ENCODE assay signal across 20 cellular contexts in the genomic region with DNA sequence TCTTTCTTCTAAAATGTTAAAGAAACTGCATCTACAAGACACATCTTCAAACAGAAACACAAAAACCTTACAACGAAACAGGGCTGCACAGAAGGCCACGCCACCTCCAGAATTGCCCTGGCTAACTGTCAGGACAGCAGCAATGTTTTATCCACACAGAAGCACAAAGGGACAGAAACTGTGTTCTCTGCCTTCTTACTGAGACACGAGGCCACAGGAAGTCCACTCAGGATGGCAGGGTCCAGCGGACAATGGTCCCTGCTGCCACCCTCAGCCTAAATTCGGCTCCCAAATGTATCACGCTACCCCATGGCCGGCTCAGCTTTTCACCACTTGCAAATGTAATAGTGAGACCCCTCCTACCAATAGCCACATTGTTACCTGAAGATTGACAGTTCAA.
DNase-seq lines count a peak whose midpoint lies in the region; ATAC-seq, FAIRE-seq and TF ChIP-seq lines count a peak whose summit lies in the region.
"Had no signal": no experiment of that assay in that cellular context is flagged by ENCODE, and none has a peak within 500 bp of the region (broad histone marks: within the 10 kb centered on the region; RNA-seq: fewer than 3 reads in every experiment).

No MANE protein-coding gene starts in this region.

- peak overlapping the region in 2 of 11 experiments; percentile 66 to 73; a peak in 4 of 22 replicates for H3K27ac ChIP-seq in BLaER1 treated with 17β-estradiol and CSF1 and Interleukin-3, amounts not matched to agents 10 nM and 100 nM
- H3K27ac ChIP-seq in HL-60 (replicated peaks) (peak overlapping the region; percentile 97), kidney (ENCODE audit: low read depth in 2 of 2, low read length in 2 of 2) (no peak overlapping the region), osteoblast (ENCODE audit: low read depth, low read length) (no peak overlapping the region)

- ATAC-seq in HG02870 (IDR thresholded peaks at IDR 0.05; ENCODE audit: unreplicated experiment) = no peak
- ATAC-seq: GM12878, HepG2 had no signal

- peak overlapping the region in 6 of 11 experiments; percentile 25 to 78 (median 71); a peak in 12 of 22 replicates for H3K4me2 ChIP-seq in BLaER1 treated with 17β-estradiol and CSF1 and Interleukin-3, amounts not matched to agents 10 nM and 100 nM
- no peak overlapping the region for H3K4me2 ChIP-seq in osteoblast (ENCODE audit: insufficient read depth, low read length)

- FAIRE-seq in kidney (lab: Jason Lieb, UNC) = no peak
- no peak for FAIRE-seq in RCC 7860 (lab: Jason Lieb, UNC)
- FAIRE-seq: GM12878, HepG2 had no signal

- no peak for TF ChIP-seq CTCF in HL-60 (IDR thresholded peaks at IDR 0.05; ENCODE audit: insufficient read depth, low read length)
- no peak for TF ChIP-seq CTCF in kidney (IDR thresholded peaks at IDR 0.05; ENCODE audit: borderline replicate concordance, extremely low read depth, insufficient read depth)
- TF ChIP-seq CTCF in osteoblast (IDR thresholded peaks at IDR 0.05; ENCODE audit: extremely low read depth, low read depth, low read length) = no peak

- H3K9ac ChIP-seq in BLaER1 treated with 17β-estradiol and CSF1 and Interleukin-3, amounts not matched to agents 10 nM and 100 nM = peak overlapping the region in 1 of 11 experiments; percentile 16; a peak in 2 of 22 replicates
- no peak overlapping the region for H3K9ac ChIP-seq in kidney (ENCODE audit: low read length in 2 of 2)

- H3K36me3 ChIP-seq in BLaER1 treated with 17β-estradiol and CSF1 and Interleukin-3, amounts not matched to agents 10 nM and 100 nM = no peaks in the 10 kb centered on the region
- H3K36me3 ChIP-seq in kidney (ENCODE audit: control insufficient read depth in 1 of 2, insufficient read depth in 2 of 2, low read length in 2 of 2) (no peaks in the 10 kb centered on the region), osteoblast (ENCODE audit: insufficient read depth, low read length) (no peaks in the 10 kb centered on the region)

- no peaks in the 10 kb centered on the region for H3K79me2 ChIP-seq in osteoblast (ENCODE audit: insufficient read depth, low read length)

- H2AFZ ChIP-seq in osteoblast (ENCODE audit: low read length) = no peak overlapping the region

- H3K27me3 ChIP-seq in BLaER1 treated with 17β-estradiol and CSF1 and Interleukin-3, amounts not matched to agents 10 nM and 100 nM = no peaks in the 10 kb centered on the region
- no peaks in the 10 kb centered on the region for H3K27me3 ChIP-seq in HL-60 (ENCODE audit: insufficient read depth, poor library complexity, severe bottlenecking)
- H3K27me3 ChIP-seq in osteoblast (ENCODE audit: insufficient read depth, low read length) = no peaks in the 10 kb centered on the region

- intact Hi-C loops in kidney (cut with DNase I) = no loop called here

- DNase-seq in HL-60 (ENCODE audit: low read depth in 1 of 2, low spot score in 1 of 2) (no peak), kidney (peak; percentile 26), osteoblast (ENCODE audit: insufficient read length, low spot score, missing footprints) (peak; percentile 57), RCC 7860 (ENCODE audit: low spot score) (no peak), T1000 (lab: John Stamatoyannopoulos, UW) (no peak)
- DNase-seq: C1 segment of cervical spinal cord; CD8-positive, alpha-beta memory T cell; DMS53; EL; GOT3; NCI-H1105 treated with DMSO at 0.1 percent for 48 hours; NCI-H1694; NCI-H2227 treated with DMSO at 0.1 percent for 48 hours; NCI-H510A treated with DMSO at 0.1 percent for 48 hours; NCI-H774; Right ventricle myocardium superior had no signal

- H4K20me1 ChIP-seq in BLaER1 treated with 17β-estradiol and CSF1 and Interleukin-3, amounts not matched to agents 10 nM and 100 nM = peaks cover 0 to 3% (median 0%) of the 10 kb centered on the region in 11 experiments; a peak in 2 of 22 replicates
- no peaks in the 10 kb centered on the region for H4K20me1 ChIP-seq in osteoblast (ENCODE audit: insufficient read depth, low read length)

- H3K4me1 ChIP-seq in BLaER1 treated with 17β-estradiol and CSF1 and Interleukin-3, amounts not matched to agents 10 nM and 100 nM = peaks cover 0 to 63% (median 22%) of the 10 kb centered on the region in 10 experiments; a peak in 13 of 20 replicates
- H3K4me1 ChIP-seq in kidney (ENCODE audit: control insufficient read depth in 1 of 2, insufficient read depth in 1 of 2, low read depth in 1 of 2, low read length in 2 of 2) (no peaks in the 10 kb centered on the region), osteoblast (ENCODE audit: insufficient read depth, low read length) (no peaks in the 10 kb centered on the region)

- no peaks in the 10 kb centered on the region; a peak in 1 of 22 replicates for H3K9me3 ChIP-seq in BLaER1 treated with 17β-estradiol and CSF1 and Interleukin-3, amounts not matched to agents 10 nM and 100 nM (replicated peaks in 1 of 11)
- H3K9me3 ChIP-seq in kidney (ENCODE audit: control insufficient read depth in 1 of 2, low read length in 2 of 2) (no peaks in the 10 kb centered on the region), osteoblast (ENCODE audit: low read depth, low read length) (no peaks in the 10 kb centered on the region)

- no peak overlapping the region for H3K4me3 ChIP-seq in BLaER1 treated with 17β-estradiol and CSF1 and Interleukin-3, amounts not matched to agents 10 nM and 100 nM
- no peak overlapping the region for H3K4me3 ChIP-seq in HL-60 (replicated peaks; ENCODE audit: insufficient read depth, low read length)
- no peak overlapping the region for H3K4me3 ChIP-seq in kidney (ENCODE audit: low read length in 2 of 2)
- no peak overlapping the region for H3K4me3 ChIP-seq in osteoblast (ENCODE audit: insufficient read depth, low read length)
- H3K4me3 ChIP-seq: GM12878 had no signal

Comparison
In these comparisons a context has a peak if more than half of its experiments do, and no peak if none do; other contexts are left out.
1. DNase-seq: peak in kidney (single experiment) and osteoblast (single experiment); none in HL-60 (0 of 2), RCC 7860 (single experiment) and T1000 (single experiment).